9 cellular contexts compared by ENCODE assay signal in genomic region chr2:220502539-220502938, GRCh38.
"Had no signal": no experiment of that assay in that cellular context is flagged by ENCODE, and none has a peak within 500 bp of the region (broad histone marks: within the 10 kb centered on the region; RNA-seq: fewer than 3 reads in every experiment).

No MANE protein-coding gene starts in this region.

- H3K27ac ChIP-seq: GM23248 had no signal

- DNase-seq: GM23248, GOT3, H7, H9, HCEC 1CT, HFFc6 had no signal

- H3K9ac ChIP-seq: GM23248 had no signal

- H3K9me3 ChIP-seq: HAP-1 had no signal

- ATAC-seq: GM23338, HCT116 had no signal

- H3K4me1 ChIP-seq: HAP-1 had no signal

- H3K4me3 ChIP-seq: GM23248, GM23338, HAP-1 had no signal

- H2AFZ ChIP-seq: GM23248, GM23338 had no signal

- H3K4me2 ChIP-seq: GM23338 had no signal

- H3K36me3 ChIP-seq: HAP-1 had no signal
